In the genomic region with DNA sequence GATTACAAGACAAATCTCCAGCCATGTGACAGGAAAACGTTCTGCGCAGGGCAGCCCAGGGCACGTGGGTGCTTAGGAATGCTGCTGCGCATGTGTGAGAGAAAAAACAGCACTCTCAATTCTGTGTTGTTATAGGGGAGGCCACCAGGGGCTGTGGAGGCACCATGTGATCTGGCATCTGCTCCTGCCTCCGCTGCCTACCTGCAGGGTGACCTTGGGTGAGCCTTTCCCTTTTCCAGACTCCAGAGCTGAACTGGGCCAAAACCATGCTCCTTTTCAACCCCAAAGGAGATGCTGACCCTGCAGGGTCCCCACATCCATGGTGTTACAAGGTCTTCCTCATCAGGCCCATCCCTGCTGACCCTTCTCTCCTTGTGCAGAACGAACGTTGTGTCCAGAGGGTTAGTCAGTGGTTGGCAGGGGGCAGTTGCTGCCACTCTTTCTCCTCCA, we compare ENCODE assay signal across 1 cellular context.
TF ChIP-seq lines count a peak whose summit lies in the region.

No MANE protein-coding gene starts in this region.

TF ChIP-seq in K562, 482 proteins besides CTCF, POLR2A, EP300 and RAD21 (continued from another document):
- TF ChIP-seq BRF1 (IDR thresholded peaks at IDR 0.05; ENCODE audit: borderline replicate concordance, extremely low read depth, insufficient read length), result no peak
